Comparison of ENCODE assay signal across 23 cellular contexts in the genomic region with DNA sequence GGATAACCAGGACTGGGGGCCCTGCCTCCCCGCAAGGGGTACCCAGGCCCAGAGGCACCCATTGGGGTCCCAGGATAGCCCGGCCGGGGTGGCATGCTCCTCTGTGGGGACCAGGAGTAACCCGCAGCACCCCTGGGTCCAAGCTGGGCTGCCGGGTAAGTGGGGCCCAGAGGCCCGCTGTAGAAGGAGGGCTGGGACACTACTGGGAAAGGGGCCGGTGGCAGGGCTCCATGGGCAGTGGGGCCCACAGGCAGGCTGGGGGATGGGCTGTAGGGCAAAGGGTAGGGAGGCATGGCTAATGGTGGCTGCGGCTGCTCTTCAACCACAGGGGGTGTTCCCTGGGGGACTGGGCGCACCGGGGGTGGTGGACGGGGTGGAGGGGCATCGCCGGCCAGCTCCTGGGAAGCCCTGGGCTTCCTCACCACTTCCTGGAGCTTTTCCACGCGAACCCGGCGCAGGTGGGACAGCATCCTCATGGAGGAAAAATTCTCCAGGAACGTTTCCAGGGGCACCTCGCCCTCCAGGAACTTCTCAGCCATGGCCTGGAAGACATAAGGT. TPM values are rescaled to one million over a fixed set of nuclear protein-coding genes. Genes with fewer than 3 reads are reported as not detected.
A peak's percentile ranks its signal among the peaks of the same experiment; 100 is the strongest.
DNase-seq lines count a peak whose midpoint lies in the region; TF ChIP-seq lines count a peak whose summit lies in the region.
"Had no signal": no experiment of that assay in that cellular context is flagged by ENCODE, and none has a peak within 500 bp of the region (broad histone marks: within the 10 kb centered on the region; RNA-seq: fewer than 3 reads in every experiment).

No MANE protein-coding gene starts in this region.

- H3K27ac Mint-ChIP-seq in chondrocyte (ENCODE audit: unreplicated experiment), result no peak overlapping the region
- H3K27ac Mint-ChIP-seq in activated T-helper 2 cell treated with anti-CD3 and anti-CD28 coated beads, Interferon-gamma antibody, Interleukin-2, Interleukin-4, amounts not matched to agents 10 μg/mL and 5 μg/mL and 100 μg/mL, durations not matched to agents 14 hours and 24 hours and 36 hours, result no peak overlapping the region
- H3K27ac Mint-ChIP-seq: B cell, GM23338, HFFc6 had no signal

- H3K4me1 ChIP-seq in BLaER1 (peaks cover 59% of the 10 kb centered on the region), SJCRH30 (peaks cover 28% of the 10 kb centered on the region), trophoblast cell (ENCODE audit: control insufficient read depth in 1 of 2, insufficient read depth in 2 of 2, low read length in 2 of 2) (peaks cover 0 to 5% of the 10 kb centered on the region in 2 experiments)

- H3K79me1 ChIP-seq in trophoblast cell (ENCODE audit: low read length), result no peaks in the 10 kb centered on the region

- no peak overlapping the region for H4K12ac ChIP-seq in trophoblast cell (ENCODE audit: low read depth, low read length)

- no peak overlapping the region for H4K91ac ChIP-seq in trophoblast cell (ENCODE audit: low read depth, low read length)

- no peak overlapping the region for H3K9ac ChIP-seq in BLaER1
- no peak overlapping the region for H3K9ac ChIP-seq in trophoblast cell (ENCODE audit: low read length)

- H4K20me1 ChIP-seq in BLaER1, result peaks cover 50% of the 10 kb centered on the region

- H2AFZ ChIP-seq in trophoblast cell (ENCODE audit: insufficient read depth, low read length, poor library complexity), result no peak overlapping the region
- H2AFZ ChIP-seq: GM23338 had no signal

- peaks cover 6% of the 10 kb centered on the region for H3K4me1 Mint-ChIP-seq in chondrocyte (ENCODE audit: low read depth)
- peaks cover 18% of the 10 kb centered on the region for H3K4me1 Mint-ChIP-seq in activated T-helper 2 cell treated with anti-CD3 and anti-CD28 coated beads, Interferon-gamma antibody, Interleukin-2, Interleukin-4, amounts not matched to agents 10 μg/mL and 5 μg/mL and 100 μg/mL, durations not matched to agents 14 hours and 24 hours and 36 hours (ENCODE audit: low read depth)

- H3K27ac ChIP-seq in BLaER1 (no peak overlapping the region), SJCRH30 (peak overlapping the region; percentile 94), trophoblast cell (ENCODE audit: low read depth, low read length) (no peak overlapping the region)

- peaks cover 5% of the 10 kb centered on the region; the same call in 1 of the 2 replicates for H3K36me3 ChIP-seq in BLaER1
- H3K36me3 ChIP-seq in SJCRH30, result no peaks in the 10 kb centered on the region
- H3K36me3 ChIP-seq in trophoblast cell (ENCODE audit: control insufficient read depth in 1 of 2, insufficient read depth in 2 of 2, low read length in 2 of 2), result peaks cover 27 to 28% of the 10 kb centered on the region in 2 experiments

- H3K9me3 Mint-ChIP-seq in chondrocyte (ENCODE audit: low read depth), result no peaks in the 10 kb centered on the region
- no peaks in the 10 kb centered on the region for H3K9me3 Mint-ChIP-seq in activated T-helper 2 cell treated with anti-CD3 and anti-CD28 coated beads, Interferon-gamma antibody, Interleukin-2, Interleukin-4, amounts not matched to agents 10 μg/mL and 5 μg/mL and 100 μg/mL, durations not matched to agents 14 hours and 24 hours and 36 hours
- H3K9me3 Mint-ChIP-seq: CD4-positive, alpha-beta memory T cell; GM23338; H9; HFFc6 had no signal

- no peak overlapping the region for H3K4me3 Mint-ChIP-seq in chondrocyte (ENCODE audit: unreplicated experiment)
- no peak overlapping the region for H3K4me3 Mint-ChIP-seq in activated T-helper 2 cell treated with anti-CD3 and anti-CD28 coated beads, Interferon-gamma antibody, Interleukin-2, Interleukin-4, amounts not matched to agents 10 μg/mL and 5 μg/mL and 100 μg/mL, durations not matched to agents 14 hours and 24 hours and 36 hours (ENCODE audit: low read depth)
- H3K4me3 Mint-ChIP-seq: B cell; CD4-positive, alpha-beta memory T cell; GM23338; H9; HFFc6 had no signal

- no peak overlapping the region for H2BK12ac ChIP-seq in trophoblast cell (ENCODE audit: low read length)

- peak overlapping the region; percentile 80 for H3K4me2 ChIP-seq in BLaER1
- no peak overlapping the region for H3K4me2 ChIP-seq in trophoblast cell (ENCODE audit: low read length)
- H3K4me2 ChIP-seq: GM23338 had no signal

- no peaks in the 10 kb centered on the region for H3K27me3 Mint-ChIP-seq in chondrocyte (ENCODE audit: low read depth)
- H3K27me3 Mint-ChIP-seq in activated T-helper 2 cell treated with anti-CD3 and anti-CD28 coated beads, Interferon-gamma antibody, Interleukin-2, Interleukin-4, amounts not matched to agents 10 μg/mL and 5 μg/mL and 100 μg/mL, durations not matched to agents 14 hours and 24 hours and 36 hours (ENCODE audit: low read depth), result no peaks in the 10 kb centered on the region
- H3K27me3 Mint-ChIP-seq: B cell; CD4-positive, alpha-beta memory T cell had no signal

- H2AK5ac ChIP-seq in trophoblast cell (ENCODE audit: low read length), result no peak overlapping the region

- no peak overlapping the region for H3K14ac ChIP-seq in trophoblast cell (ENCODE audit: low read length)

- no peaks in the 10 kb centered on the region for H3K79me2 ChIP-seq in trophoblast cell (ENCODE audit: control insufficient read depth, insufficient read depth, low read length, poor library complexity)

- H3K9me3 ChIP-seq in BLaER1 (no peaks in the 10 kb centered on the region), SJCRH30 (replicated peaks) (no peaks in the 10 kb centered on the region), trophoblast cell (ENCODE audit: insufficient read depth, low read depth, low read length) (no peaks in the 10 kb centered on the region)

- DNase-seq in SJCRH30 (peak; percentile 47), chondrocyte (ENCODE audit: low spot score) (peak; percentile 89), trophoblast cell (no peak), NCI-H128 (lab: John Stamatoyannopoulos, UW; ENCODE audit: unreplicated experiment) (no peak), NCI-H524 (lab: John Stamatoyannopoulos, UW) (no peak)
- no peak for DNase-seq in activated CD4-positive, CD25-positive, alpha-beta regulatory T cell (lab: John Stamatoyannopoulos, UW)
- DNase-seq in activated T-helper 2 cell treated with anti-CD3 and anti-CD28 coated beads, Interferon-gamma antibody, Interleukin-2, Interleukin-4, amounts not matched to agents 10 μg/mL and 5 μg/mL and 100 μg/mL, durations not matched to agents 14 hours and 24 hours and 36 hours (ENCODE audit: low spot score), result no peak
- DNase-seq: C1 segment of cervical spinal cord; Calu3; CD4-positive, alpha-beta memory T cell; COR-L47; DMS53; DMS79 treated with DMSO at 0.1 percent for 48 hours; GF-D8; H9; HFFc6 had no signal

- H2BK120ac ChIP-seq in trophoblast cell (ENCODE audit: insufficient read depth, low read length, poor library complexity), result no peak overlapping the region

- no peak overlapping the region for H3K4ac ChIP-seq in trophoblast cell (ENCODE audit: low read depth, low read length)

- peaks cover 10% of the 10 kb centered on the region for H3K36me3 Mint-ChIP-seq in chondrocyte (ENCODE audit: low read depth)
- H3K36me3 Mint-ChIP-seq in activated T-helper 2 cell treated with anti-CD3 and anti-CD28 coated beads, Interferon-gamma antibody, Interleukin-2, Interleukin-4, amounts not matched to agents 10 μg/mL and 5 μg/mL and 100 μg/mL, durations not matched to agents 14 hours and 24 hours and 36 hours (ENCODE audit: low read depth), result peaks cover 17% of the 10 kb centered on the region

- TF ChIP-seq CTCF in chondrocyte (IDR thresholded peaks at IDR 0.05), result no peak

- WGBS in trophoblast cell (ENCODE audit: extremely low coverage, insufficient coverage, insufficient read length), result no CpG with 5 or more reads among the region's 19 CpGs

- H4K8ac ChIP-seq in trophoblast cell (ENCODE audit: low read depth, low read length), result no peak overlapping the region

- 0 out of 2 replicates have a peak, but pooled peaks cover 3% of the 10 kb centered on the region for H3K27me3 ChIP-seq in BLaER1
- H3K27me3 ChIP-seq in SJCRH30, result no peaks in the 10 kb centered on the region
- H3K27me3 ChIP-seq in trophoblast cell (ENCODE audit: insufficient read depth, low read length), result no peaks in the 10 kb centered on the region

- no peak overlapping the region for H3K18ac ChIP-seq in trophoblast cell (ENCODE audit: low read length)

- no peak overlapping the region for H2BK5ac ChIP-seq in trophoblast cell (ENCODE audit: low read depth, low read length, poor library complexity)

- intact Hi-C loops in activated T-helper 2 cell treated with anti-CD3 and anti-CD28 coated beads, Interferon-gamma antibody, Interleukin-2, Interleukin-4, amounts not matched to agents 10 μg/mL and 5 μg/mL and 100 μg/mL, durations not matched to agents 14 hours and 24 hours and 36 hours (cut with micrococcal nuclease), result loop anchor here (2.0 kb wide), 1 partner anchor 55 kb away; no protein-coding TSS in a partner anchor

- H3K4me3 ChIP-seq in BLaER1, result no peak overlapping the region
- peak overlapping the region; percentile 63 for H3K4me3 ChIP-seq in SJCRH30
- H3K4me3 ChIP-seq in trophoblast cell (ENCODE audit: low read depth, low read length), result peak overlapping the region; percentile 41
- H3K4me3 ChIP-seq: GM23338 had no signal

- H3K23ac ChIP-seq in trophoblast cell (ENCODE audit: low read length), result no peak overlapping the region

RNA-seq across cellular contexts. Expression of a gene that starts 29.1 kb away (rescaled TPM):
- 11.6 and 12.1 TPM in 2 replicates for total RNA-seq in SJCRH30 (2014; rRNA removed; shearing (Covaris generic))
- 15.3 to 20.5 TPM (median 19.6 TPM) in 3 replicates for total RNA-seq in chondrocyte
- polyA plus RNA-seq in trophoblast cell (2013), result 26.9 and 27.6 TPM in 2 replicates
- total RNA-seq in activated T-helper 2 cell treated with anti-CD3 and anti-CD28 coated beads, Interferon-gamma antibody, Interleukin-2, Interleukin-4, amounts not matched to agents 10 μg/mL and 5 μg/mL and 100 μg/mL, durations not matched to agents 14 hours and 24 hours and 36 hours, result 10.6 and 12.5 TPM in 2 replicates

RNA-seq across cellular contexts. Expression of a gene that starts 29.8 kb away (rescaled TPM):
- 0.04 TPM in 1 of 2 replicates, not detected in the other for total RNA-seq in SJCRH30 (2014; rRNA removed; shearing (Covaris generic))
- total RNA-seq in chondrocyte, result not detected in 3 replicates
- polyA plus RNA-seq in trophoblast cell (2013), result 0.01 TPM in 1 of 2 replicates, not detected in the other
- 395 and 399 TPM in 2 replicates for total RNA-seq in activated T-helper 2 cell treated with anti-CD3 and anti-CD28 coated beads, Interferon-gamma antibody, Interleukin-2, Interleukin-4, amounts not matched to agents 10 μg/mL and 5 μg/mL and 100 μg/mL, durations not matched to agents 14 hours and 24 hours and 36 hours
- total RNA-seq: Calu3, Daoy, G401, GM23338, H4, H9, HFFc6 had no signal
- polyA plus RNA-seq: AG04450, GM23338 had no signal

Comparison
In these comparisons a context has a peak if more than half of its experiments do, and no peak if none do; other contexts are left out.
1. DNase-seq: peak in SJCRH30 (2 of 2) and chondrocyte (single experiment); none in trophoblast cell (0 of 2), activated CD4-positive, CD25-positive, alpha-beta regulatory T cell (0 of 4), activated T-helper 2 cell treated with anti-CD3 and anti-CD28 coated beads, Interferon-gamma antibody, Interleukin-2, Interleukin-4, amounts not matched to agents 10 μg/mL and 5 μg/mL and 100 μg/mL, durations not matched to agents 14 hours and 24 hours and 36 hours (single experiment), NCI-H128 (single experiment) and NCI-H524 (0 of 2).
2. RNA of a gene that starts 29.8 kb away (total RNA-seq): 395 to 399 TPM in activated T-helper 2 cell treated with anti-CD3 and anti-CD28 coated beads, Interferon-gamma antibody, Interleukin-2, Interleukin-4, amounts not matched to agents 10 μg/mL and 5 μg/mL and 100 μg/mL, durations not matched to agents 14 hours and 24 hours and 36 hours; 0.04 TPM in SJCRH30 and not detected in chondrocyte; every median in the first group is over 100 times any median in the second.